In genomic region chr3:99348451-99348850, GRCh38 we compare ENCODE assay signal across 22 cellular contexts.
"Had no signal": no experiment of that assay in that cellular context is flagged by ENCODE, and none has a peak within 500 bp of the region (broad histone marks: within the 10 kb centered on the region; RNA-seq: fewer than 3 reads in every experiment).

No MANE protein-coding gene starts in this region.

- DNase-seq: dorsolateral prefrontal cortex; effector CD4-positive, alpha-beta T cell; effector memory CD4-positive, alpha-beta T cell; erythroblast; foreskin keratinocyte; heart left ventricle; hypothalamus; left cardiac atrium; left lung; left ventricle myocardium superior; lower lobe of right lung; mammary epithelial cell; mesendoderm; midbrain had no signal

- H3K4me2 ChIP-seq: hepatocyte had no signal

- H3K4me3 ChIP-seq: coronary artery, dorsolateral prefrontal cortex, gastroesophageal sphincter, heart left ventricle, hepatocyte, left lung, lower lobe of right lung had no signal

- H3K36me3 ChIP-seq: gastroesophageal sphincter, heart left ventricle, left lung, lower lobe of right lung had no signal

- H3K79me2 ChIP-seq: hepatocyte had no signal

- FAIRE-seq: colon, frontal cortex, islet of Langerhans, keratinocyte had no signal

- H3K27ac ChIP-seq: coronary artery, dorsolateral prefrontal cortex, epithelial cell of prostate, foreskin keratinocyte, gastroesophageal sphincter, heart left ventricle, hepatocyte, left lung, lower lobe of right lung had no signal

- H3K9me3 ChIP-seq: gastroesophageal sphincter, heart left ventricle, left lung, lower lobe of right lung had no signal

- H2AFZ ChIP-seq: hepatocyte had no signal

- H3K4me1 ChIP-seq: foreskin keratinocyte, gastroesophageal sphincter, left lung, lower lobe of right lung had no signal

- H3K27me3 ChIP-seq: foreskin keratinocyte, gastroesophageal sphincter, heart left ventricle, hepatocyte, left lung had no signal
